In the genomic region with DNA sequence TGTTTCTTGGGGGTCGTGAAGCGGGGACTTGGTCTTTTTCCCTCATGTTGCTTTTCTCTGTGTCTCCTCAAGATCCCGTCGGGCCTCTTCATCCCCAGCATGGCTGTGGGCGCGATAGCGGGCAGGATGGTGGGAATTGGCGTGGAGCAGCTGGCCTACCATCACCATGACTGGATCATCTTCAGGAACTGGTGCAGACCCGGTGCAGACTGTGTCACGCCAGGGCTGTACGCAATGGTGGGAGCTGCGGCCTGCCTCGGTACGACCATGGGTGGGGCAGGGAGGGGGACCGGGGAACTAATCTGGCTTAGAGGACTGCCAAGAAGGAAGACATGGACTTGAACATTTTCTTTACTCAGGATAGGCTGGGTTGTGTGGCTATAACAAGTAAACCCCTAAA, we compare ENCODE assay signal across 39 cellular contexts. TPM values are rescaled to one million over a fixed set of nuclear protein-coding genes. Genes with fewer than 3 reads are reported as not detected.
"Had no signal": no experiment of that assay in that cellular context is flagged by ENCODE, and none has a peak within 500 bp of the region (broad histone marks: within the 10 kb centered on the region; RNA-seq: fewer than 3 reads in every experiment).

No MANE protein-coding gene starts in this region.

- H3K4me1 ChIP-seq: adrenal gland, ascending aorta, body of pancreas, breast epithelium had no signal

- H3K27me3 Mint-ChIP-seq: activated naive CD4-positive, alpha-beta T cell treated with anti-CD3 and anti-CD28 coated beads, Interleukin-2, amount 10 ng/mL, durations not matched to agents 7 days and 5 days; activated naive CD4-positive, alpha-beta T cell treated with anti-CD3 and anti-CD28 coated beads, Interleukin-2, amount 50 U/mL, for 24 hours; activated naive CD8-positive, alpha-beta T cell; activated naive CD8-positive, alpha-beta T cell treated with anti-CD3 and anti-CD28 coated beads for 36 hours; activated naive CD8-positive, alpha-beta T cell treated with anti-CD3 and anti-CD28 coated beads, Interleukin-2, amount 10 ng/mL, durations not matched to agents 7 days and 5 days; activated T-helper 17 cell treated with anti-CD3 and anti-CD28 coated beads, Interleukin-2, amount 50 U/mL, for 72 hours; brain; central memory CD8-positive, alpha-beta T cell had no signal

- H3K27ac Mint-ChIP-seq: activated naive CD4-positive, alpha-beta T cell treated with anti-CD3 and anti-CD28 coated beads for 36 hours; activated naive CD4-positive, alpha-beta T cell treated with anti-CD3 and anti-CD28 coated beads, Interleukin-2, amount 10 ng/mL, durations not matched to agents 7 days and 5 days; activated naive CD4-positive, alpha-beta T cell treated with anti-CD3 and anti-CD28 coated beads, Interleukin-2, amount 50 U/mL, for 24 hours; activated naive CD4-positive, alpha-beta T cell treated with anti-CD3 and anti-CD28 coated beads, Interleukin-2, amount 50 U/mL, for 72 hours; activated naive CD8-positive, alpha-beta T cell; activated naive CD8-positive, alpha-beta T cell treated with anti-CD3 and anti-CD28 coated beads for 36 hours; activated naive CD8-positive, alpha-beta T cell treated with anti-CD3 and anti-CD28 coated beads, Interleukin-2, amount 10 ng/mL, durations not matched to agents 7 days and 5 days; activated naive CD8-positive, alpha-beta T cell treated with anti-CD3 and anti-CD28 coated beads, Interleukin-2, amount 50 U/mL, for 24 hours; activated T-cell treated with anti-CD3 and anti-CD28 coated beads, Interleukin-2, amount 50 U/mL, for 24 hours; activated T-cell treated with anti-CD3 and anti-CD28 coated beads, Interleukin-2, amount 50 U/mL, for 72 hours; activated T-helper 1 cell treated with anti-CD3 and anti-CD28 coated beads, Interleukin-12 subunit alpha, Interleukin-12 subunit beta, Interleukin-2, Interleukin-4 antibody, amounts not matched to agents 30 ng/mL and 10 ng/mL and 1 ng/mL, durations not matched to agents 14 hours and 24 hours and 36 hours; activated T-helper 17 cell treated with anti-CD3 and anti-CD28 coated beads, Interleukin-2, amount 50 U/mL, for 72 hours; activated T-helper 2 cell treated with anti-CD3 and anti-CD28 coated beads, Interferon-gamma antibody, Interleukin-2, Interleukin-4, amounts not matched to agents 10 μg/mL and 5 μg/mL and 100 μg/mL, durations not matched to agents 14 hours and 24 hours and 36 hours; brain had no signal

- H3K27ac ChIP-seq: adrenal gland, ascending aorta, body of pancreas, brain microvascular endothelial cell, breast epithelium, cardiac muscle cell had no signal

- H3K36me3 ChIP-seq: adrenal gland, ascending aorta, brain microvascular endothelial cell, breast epithelium had no signal

- DNase-seq: activated effector memory CD4-positive, alpha-beta T cell treated with anti-CD3 and anti-CD28 coated beads, Interleukin-2, amount 50 U/mL, for 16 hours; activated effector memory CD4-positive, alpha-beta T cell treated with Interleukin-2 at 50 U/mL for 16 hours; activated gamma-delta T cell; activated gamma-delta T cell treated with Interleukin-2 at 50 U/mL for 16 hours; activated naive CD4-positive, alpha-beta T cell; activated naive CD4-positive, alpha-beta T cell treated with anti-CD3 and anti-CD28 coated beads for 36 hours; activated naive CD4-positive, alpha-beta T cell treated with anti-CD3 and anti-CD28 coated beads, Interleukin-2, amount 10 ng/mL, durations not matched to agents 7 days and 5 days; activated naive CD4-positive, alpha-beta T cell treated with anti-CD3 and anti-CD28 coated beads, Interleukin-2, amount 50 U/mL, for 16 hours; activated naive CD4-positive, alpha-beta T cell treated with Interleukin-2 at 50 U/mL for 16 hours; activated naive CD8-positive, alpha-beta T cell treated with anti-CD3 and anti-CD28 coated beads for 36 hours; activated naive CD8-positive, alpha-beta T cell treated with anti-CD3 and anti-CD28 coated beads, Interleukin-2, amount 10 ng/mL, durations not matched to agents 7 days and 5 days; activated naive CD8-positive, alpha-beta T cell treated with anti-CD3 and anti-CD28 coated beads, Interleukin-2, amount 50 U/mL, for 24 hours; activated T-cell treated with anti-CD3 and anti-CD28 coated beads, Interleukin-2, amount 50 U/mL, for 1 hour; activated T-cell treated with anti-CD3 and anti-CD28 coated beads, Interleukin-2, amount 50 U/mL, for 24 hours; activated T-cell treated with anti-CD3 and anti-CD28 coated beads, Interleukin-2, amount 50 U/mL, for 4 hours; activated T-cell treated with anti-CD3 and anti-CD28 coated beads, Interleukin-2, amount 50 U/mL, for 48 hours; activated T-cell treated with anti-CD3 and anti-CD28 coated beads, Interleukin-2, amount 50 U/mL, for 72 hours; adrenal gland; amniotic stem cell; amygdala; anterior cingulate cortex; aorta; body of pancreas; brain microvascular endothelial cell; caudate nucleus; central memory CD4-positive, alpha-beta T cell; cerebellar nuclear complex had no signal

- H3K27me3 ChIP-seq: adrenal gland, ascending aorta, body of pancreas, brain microvascular endothelial cell, cardiac muscle cell had no signal

- H3K36me3 Mint-ChIP-seq: activated naive CD4-positive, alpha-beta T cell treated with anti-CD3 and anti-CD28 coated beads, Interleukin-2, amount 10 ng/mL, durations not matched to agents 7 days and 5 days; activated naive CD4-positive, alpha-beta T cell treated with anti-CD3 and anti-CD28 coated beads, Interleukin-2, amount 50 U/mL, for 24 hours; activated naive CD4-positive, alpha-beta T cell treated with anti-CD3 and anti-CD28 coated beads, Interleukin-2, amount 50 U/mL, for 72 hours; activated naive CD8-positive, alpha-beta T cell; activated naive CD8-positive, alpha-beta T cell treated with anti-CD3 and anti-CD28 coated beads for 36 hours; activated naive CD8-positive, alpha-beta T cell treated with anti-CD3 and anti-CD28 coated beads, Interleukin-2, amount 10 ng/mL, durations not matched to agents 7 days and 5 days had no signal

- H3K4me1 Mint-ChIP-seq: activated naive CD4-positive, alpha-beta T cell treated with anti-CD3 and anti-CD28 coated beads, Interleukin-2, amount 10 ng/mL, durations not matched to agents 7 days and 5 days; activated naive CD4-positive, alpha-beta T cell treated with anti-CD3 and anti-CD28 coated beads, Interleukin-2, amount 50 U/mL, for 24 hours; activated naive CD8-positive, alpha-beta T cell treated with anti-CD3 and anti-CD28 coated beads for 36 hours; activated naive CD8-positive, alpha-beta T cell treated with anti-CD3 and anti-CD28 coated beads, Interleukin-2, amount 10 ng/mL, durations not matched to agents 7 days and 5 days; activated naive CD8-positive, alpha-beta T cell treated with anti-CD3 and anti-CD28 coated beads, Interleukin-2, amount 50 U/mL, for 24 hours; activated T-helper 17 cell treated with anti-CD3 and anti-CD28 coated beads, Interleukin-2, amount 50 U/mL, for 72 hours; brain; central memory CD8-positive, alpha-beta T cell had no signal

- H3K9me3 ChIP-seq: adrenal gland, ascending aorta, body of pancreas, breast epithelium had no signal

- H3K9me3 Mint-ChIP-seq: activated naive CD4-positive, alpha-beta T cell treated with anti-CD3 and anti-CD28 coated beads for 36 hours; activated naive CD4-positive, alpha-beta T cell treated with anti-CD3 and anti-CD28 coated beads, Interleukin-2, amount 10 ng/mL, durations not matched to agents 7 days and 5 days; activated naive CD4-positive, alpha-beta T cell treated with anti-CD3 and anti-CD28 coated beads, Interleukin-2, amount 50 U/mL, for 24 hours; activated naive CD4-positive, alpha-beta T cell treated with anti-CD3 and anti-CD28 coated beads, Interleukin-2, amount 50 U/mL, for 72 hours; activated naive CD8-positive, alpha-beta T cell treated with anti-CD3 and anti-CD28 coated beads for 36 hours; activated naive CD8-positive, alpha-beta T cell treated with anti-CD3 and anti-CD28 coated beads, Interleukin-2, amount 10 ng/mL, durations not matched to agents 7 days and 5 days; activated naive CD8-positive, alpha-beta T cell treated with anti-CD3 and anti-CD28 coated beads, Interleukin-2, amount 50 U/mL, for 24 hours; activated T-cell treated with anti-CD3 and anti-CD28 coated beads, Interleukin-2, amount 50 U/mL, for 24 hours; activated T-cell treated with anti-CD3 and anti-CD28 coated beads, Interleukin-2, amount 50 U/mL, for 4 hours; activated T-cell treated with anti-CD3 and anti-CD28 coated beads, Interleukin-2, amount 50 U/mL, for 72 hours; activated T-helper 1 cell treated with anti-CD3 and anti-CD28 coated beads, Interleukin-12 subunit alpha, Interleukin-12 subunit beta, Interleukin-2, Interleukin-4 antibody, amounts not matched to agents 30 ng/mL and 10 ng/mL and 1 ng/mL, durations not matched to agents 14 hours and 24 hours and 36 hours; activated T-helper 17 cell treated with anti-CD3 and anti-CD28 coated beads, Interleukin-2, amount 50 U/mL, for 72 hours; activated T-helper 2 cell treated with anti-CD3 and anti-CD28 coated beads, Interferon-gamma antibody, Interleukin-2, Interleukin-4, amounts not matched to agents 10 μg/mL and 5 μg/mL and 100 μg/mL, durations not matched to agents 14 hours and 24 hours and 36 hours; central memory CD8-positive, alpha-beta T cell had no signal

- FAIRE-seq: bronchial epithelial cell had no signal

- H3K4me3 ChIP-seq: adrenal gland, ascending aorta, body of pancreas, breast epithelium, cardiac muscle cell had no signal

- H3K4me3 Mint-ChIP-seq: activated naive CD4-positive, alpha-beta T cell treated with anti-CD3 and anti-CD28 coated beads for 36 hours; activated naive CD4-positive, alpha-beta T cell treated with anti-CD3 and anti-CD28 coated beads, Interleukin-2, amount 10 ng/mL, durations not matched to agents 7 days and 5 days; activated naive CD4-positive, alpha-beta T cell treated with anti-CD3 and anti-CD28 coated beads, Interleukin-2, amount 50 U/mL, for 24 hours; activated naive CD8-positive, alpha-beta T cell; activated naive CD8-positive, alpha-beta T cell treated with anti-CD3 and anti-CD28 coated beads for 36 hours; activated naive CD8-positive, alpha-beta T cell treated with anti-CD3 and anti-CD28 coated beads, Interleukin-2, amount 10 ng/mL, durations not matched to agents 7 days and 5 days; activated naive CD8-positive, alpha-beta T cell treated with anti-CD3 and anti-CD28 coated beads, Interleukin-2, amount 50 U/mL, for 24 hours; activated T-cell treated with anti-CD3 and anti-CD28 coated beads, Interleukin-2, amount 50 U/mL, for 24 hours; activated T-cell treated with anti-CD3 and anti-CD28 coated beads, Interleukin-2, amount 50 U/mL, for 4 hours; activated T-cell treated with anti-CD3 and anti-CD28 coated beads, Interleukin-2, amount 50 U/mL, for 72 hours; activated T-helper 1 cell treated with anti-CD3 and anti-CD28 coated beads, Interleukin-12 subunit alpha, Interleukin-12 subunit beta, Interleukin-2, Interleukin-4 antibody, amounts not matched to agents 30 ng/mL and 10 ng/mL and 1 ng/mL, durations not matched to agents 14 hours and 24 hours and 36 hours; activated T-helper 17 cell treated with anti-CD3 and anti-CD28 coated beads, Interleukin-2, amount 50 U/mL, for 72 hours; brain; central memory CD8-positive, alpha-beta T cell had no signal

RNA-seq across cellular contexts. Expression of a gene that starts 55.6 kb away (rescaled TPM):
- total RNA-seq: activated naive CD4-positive, alpha-beta T cell treated with anti-CD3 and anti-CD28 coated beads for 36 hours; activated naive CD4-positive, alpha-beta T cell treated with anti-CD3 and anti-CD28 coated beads, Interleukin-2, amount 50 U/mL, for 72 hours; activated T-helper 1 cell treated with anti-CD3 and anti-CD28 coated beads, Interleukin-12 subunit alpha, Interleukin-12 subunit beta, Interleukin-2, Interleukin-4 antibody, amounts not matched to agents 30 ng/mL and 10 ng/mL and 1 ng/mL, durations not matched to agents 14 hours and 24 hours and 36 hours had no signal
